ENCODE assay signal across 19 cellular contexts in the genomic region with DNA sequence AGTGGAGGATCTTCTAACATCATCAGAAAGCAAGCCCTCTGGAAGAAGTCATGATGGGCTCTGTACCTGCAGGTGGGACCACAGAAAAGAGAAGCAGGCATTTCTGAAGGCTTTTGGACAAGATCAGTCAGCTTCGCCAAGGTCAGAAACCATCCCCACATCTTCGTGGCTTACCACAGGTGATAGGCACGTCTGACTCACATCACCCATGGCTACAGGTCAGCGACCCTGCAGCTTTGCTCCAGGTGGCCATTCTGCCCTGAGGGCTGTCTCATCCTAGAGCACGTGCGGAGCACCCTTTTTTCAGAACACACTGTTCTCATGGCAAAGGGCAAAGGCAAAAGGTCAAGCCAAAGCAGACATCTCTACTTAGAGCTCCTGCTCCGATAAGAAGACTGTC.
"Had no signal": no experiment of that assay in that cellular context is flagged by ENCODE, and none has a peak within 500 bp of the region (broad histone marks: within the 10 kb centered on the region; RNA-seq: fewer than 3 reads in every experiment).

No MANE protein-coding gene starts in this region.

- H3K36me3 ChIP-seq: colonic mucosa, esophagus muscularis mucosa, gastroesophageal sphincter, heart right ventricle, left lung, lower lobe of right lung had no signal

- H3K9me3 ChIP-seq: colonic mucosa, gastroesophageal sphincter, lower lobe of right lung had no signal

- DNase-seq: colonic mucosa; cortex of kidney; effector CD8-positive, alpha-beta T cell; effector memory CD8-positive, alpha-beta T cell; foreskin keratinocyte; heart right ventricle; hippocampal formation; left cardiac atrium; left lung; left ventricle myocardium superior; lower lobe of right lung; mesendoderm; midbrain had no signal

- H3K4me1 ChIP-seq: colonic mucosa, esophagus muscularis mucosa, foreskin keratinocyte, gastroesophageal sphincter, heart right ventricle, left lung, lower lobe of right lung had no signal

- FAIRE-seq: endothelial cell of umbilical vein, frontal cortex, islet of Langerhans, keratinocyte had no signal

- H3K27me3 ChIP-seq: colonic mucosa, esophagus muscularis mucosa, foreskin keratinocyte, gastroesophageal sphincter, heart right ventricle, left lung had no signal

- H3K4me3 ChIP-seq: colonic mucosa, esophagus muscularis mucosa, gastroesophageal sphincter, heart right ventricle, left lung, lower lobe of right lung had no signal

- H3K27ac ChIP-seq: colonic mucosa, esophagus muscularis mucosa, foreskin keratinocyte, gastroesophageal sphincter, heart right ventricle, left lung, lower lobe of right lung had no signal
